In genomic region chr5:132059696-132060500, GRCh38 we compare ENCODE assay signal across 15 cellular contexts. TPM values are rescaled to one million over a fixed set of nuclear protein-coding genes. Genes with fewer than 3 reads are reported as not detected.
DNase-seq lines count a peak whose midpoint lies in the region; ATAC-seq and TF ChIP-seq lines count a peak whose summit lies in the region.
"Had no signal": no experiment of that assay in that cellular context is flagged by ENCODE, and none has a peak within 500 bp of the region (broad histone marks: within the 10 kb centered on the region; RNA-seq: fewer than 3 reads in every experiment).

No MANE protein-coding gene starts in this region.

- peaks cover 0 to 12% (median 0%) of the 10 kb centered on the region in 11 experiments; a peak in 2 of 22 replicates for H4K20me1 ChIP-seq in BLaER1 treated with 17β-estradiol and CSF1 and Interleukin-3, amounts not matched to agents 10 nM and 100 nM
- H4K20me1 ChIP-seq in PC-3 (ENCODE audit: low read length) = no peaks in the 10 kb centered on the region

- POLR2A ChIA-PET in CD4-positive, alpha-beta memory T cell (lab: Charles Lee; ENCODE audit: partially characterized antibody) = no interaction called here
- POLR2A ChIA-PET in PC-3 (lab: Charles Lee; ENCODE audit: unreplicated experiment) = no interaction called here

- H3K9me3 ChIP-seq in BLaER1 treated with 17β-estradiol and CSF1 and Interleukin-3, amounts not matched to agents 10 nM and 100 nM (replicated peaks in 1 of 11) = no peaks in the 10 kb centered on the region
- H3K9me3 ChIP-seq in CD4-positive, alpha-beta memory T cell (ENCODE audit: control insufficient read depth in 1 of 2, low read length in 2 of 2) = no peaks in the 10 kb centered on the region
- H3K9me3 ChIP-seq in PC-3 (ENCODE audit: low read length) = no peaks in the 10 kb centered on the region
- H3K9me3 ChIP-seq: MG63, SJCRH30 had no signal

- H3K27me3 Mint-ChIP-seq in CD4-positive, alpha-beta memory T cell = no peaks in the 10 kb centered on the region
- H3K27me3 Mint-ChIP-seq in activated T-helper 2 cell treated with anti-CD3 and anti-CD28 coated beads, Interferon-gamma antibody, Interleukin-2, Interleukin-4, amounts not matched to agents 10 μg/mL and 5 μg/mL and 100 μg/mL, durations not matched to agents 14 hours and 24 hours and 36 hours (ENCODE audit: low read depth) = no peaks in the 10 kb centered on the region

- H3K27ac ChIP-seq in BLaER1 treated with 17β-estradiol and CSF1 and Interleukin-3, amounts not matched to agents 10 nM and 100 nM = peak overlapping the region in 5 of 11 experiments; percentile 18 to 87 (median 73); a peak in 9 of 22 replicates
- H3K27ac ChIP-seq in CD4-positive, alpha-beta memory T cell (ENCODE audit: low read depth, low read length) = no peak overlapping the region
- H3K27ac ChIP-seq in PC-3 (ENCODE audit: low read length) = no peak overlapping the region
- H3K27ac ChIP-seq: SJCRH30 had no signal

- no TSS peak for BruUV-seq in PC-3 (replicated peaks; lab: Mats Ljungman, UMichigan)

- H3K4me3 Mint-ChIP-seq in CD4-positive, alpha-beta memory T cell = peak overlapping the region in 1 of 8 donors; percentile 18
- peak overlapping the region; percentile 23 for H3K4me3 Mint-ChIP-seq in activated T-helper 2 cell treated with anti-CD3 and anti-CD28 coated beads, Interferon-gamma antibody, Interleukin-2, Interleukin-4, amounts not matched to agents 10 μg/mL and 5 μg/mL and 100 μg/mL, durations not matched to agents 14 hours and 24 hours and 36 hours (ENCODE audit: low read depth)

- CTCF ChIA-PET in CD4-positive, alpha-beta memory T cell (lab: Charles Lee; ENCODE audit: partially characterized antibody) = interaction anchor here (1.3 to 8.0 kb wide), 5 partner anchors 34 to 471 kb away, joined by 3 to 97 read pairs (median 15); partner anchors contain the start of gene ACSL6
- CTCF ChIA-PET in PC-3 (lab: Charles Lee) = no interaction called here

- H3K79me2 ChIP-seq in PC-3 (ENCODE audit: low read length) = no peaks in the 10 kb centered on the region

- peak overlapping the region; percentile 13 to 92 (median 83); a peak in 19 of 22 replicates for H3K4me2 ChIP-seq in BLaER1 treated with 17β-estradiol and CSF1 and Interleukin-3, amounts not matched to agents 10 nM and 100 nM
- no peak overlapping the region for H3K4me2 ChIP-seq in PC-3 (ENCODE audit: low read length)

- peaks cover 37 to 80% (median 61%) of the 10 kb centered on the region in 4 donors for H3K4me1 Mint-ChIP-seq in CD4-positive, alpha-beta memory T cell
- peaks cover 66% of the 10 kb centered on the region for H3K4me1 Mint-ChIP-seq in activated T-helper 2 cell treated with anti-CD3 and anti-CD28 coated beads, Interferon-gamma antibody, Interleukin-2, Interleukin-4, amounts not matched to agents 10 μg/mL and 5 μg/mL and 100 μg/mL, durations not matched to agents 14 hours and 24 hours and 36 hours (ENCODE audit: low read depth)

- H2AFZ ChIP-seq in PC-3 (ENCODE audit: low read length) = no peak overlapping the region

- H3F3A ChIP-seq in PC-3 (ENCODE audit: low read length, unreplicated experiment) = no peaks in the 10 kb centered on the region

- no peak for TF ChIP-seq CTCF in omental fat pad (IDR thresholded peaks at IDR 0.05)
- no peak for TF ChIP-seq CTCF in PC-3 (conservative IDR thresholded peaks at IDR 0.05; ENCODE audit: low read depth, low read length)

- DNase-seq in CD4-positive, alpha-beta memory T cell = no peak
- DNase-seq in activated T-helper 2 cell treated with anti-CD3 and anti-CD28 coated beads, Interferon-gamma antibody, Interleukin-2, Interleukin-4, amounts not matched to agents 10 μg/mL and 5 μg/mL and 100 μg/mL, durations not matched to agents 14 hours and 24 hours and 36 hours (ENCODE audit: low spot score) = no peak
- DNase-seq in omental fat pad (ENCODE audit: low spot score) = peak; percentile 11
- DNase-seq in foreskin melanocyte = no peak
- no peak for DNase-seq in HK-2 (ENCODE audit: unreplicated experiment)
- DNase-seq in PC-3 = no peak
- DNase-seq: MG63; NCI-H2029 treated with DMSO at 0.1 percent for 48 hours; stimulated activated CD4-positive, alpha-beta T cell treated with anti-CD3 and anti-CD28 coated beads, Interleukin-1b, Interleukin-23, amount 100 ng/mL, for 48 hours had no signal

- peak overlapping the region in 1 of 10 experiments; percentile 20; a peak in 1 of 20 replicates for H3K4me3 ChIP-seq in BLaER1 treated with 17β-estradiol and CSF1 and Interleukin-3, amounts not matched to agents 10 nM and 100 nM
- no peak overlapping the region for H3K4me3 ChIP-seq in CD4-positive, alpha-beta memory T cell (ENCODE audit: low read length in 2 of 2)
- H3K4me3 ChIP-seq in PC-3 (ENCODE audit: low read length) = no peak overlapping the region
- H3K4me3 ChIP-seq: MG63, SJCRH30 had no signal

- H3K27me3 ChIP-seq in BLaER1 treated with 17β-estradiol and CSF1 and Interleukin-3, amounts not matched to agents 10 nM and 100 nM = peaks cover 0 to 34% (median 0%) of the 10 kb centered on the region in 11 experiments; a peak in 2 of 22 replicates
- H3K27me3 ChIP-seq in CD4-positive, alpha-beta memory T cell (ENCODE audit: insufficient read depth, low read length) = no peaks in the 10 kb centered on the region
- no peaks in the 10 kb centered on the region for H3K27me3 ChIP-seq in PC-3 (ENCODE audit: low read length)
- H3K27me3 ChIP-seq: MG63, SJCRH30 had no signal

- ATAC-seq in omental fat pad (ENCODE audit: low FRiP score) = no peak
- no peak for ATAC-seq in PC-3

- H3K27ac Mint-ChIP-seq in CD4-positive, alpha-beta memory T cell = peak overlapping the region in 6 of 7 donors; percentile 17 to 99 (median 82)
- H3K27ac Mint-ChIP-seq in activated T-helper 2 cell treated with anti-CD3 and anti-CD28 coated beads, Interferon-gamma antibody, Interleukin-2, Interleukin-4, amounts not matched to agents 10 μg/mL and 5 μg/mL and 100 μg/mL, durations not matched to agents 14 hours and 24 hours and 36 hours = peak overlapping the region; percentile 73

- intact Hi-C loops in CD4-positive, alpha-beta memory T cell (cut with micrococcal nuclease) = loop anchor here (10.0 kb wide), 1 partner anchor 325 kb away; no protein-coding TSS in a partner anchor
- intact Hi-C loops in activated T-helper 2 cell treated with anti-CD3 and anti-CD28 coated beads, Interferon-gamma antibody, Interleukin-2, Interleukin-4, amounts not matched to agents 10 μg/mL and 5 μg/mL and 100 μg/mL, durations not matched to agents 14 hours and 24 hours and 36 hours (cut with micrococcal nuclease) = loop anchor here (5.0 to 10.0 kb wide), 2 partner anchors 265 to 313 kb away; partner anchors contain the start of gene FNIP1
- intact Hi-C loops in PC-3 (cut with micrococcal nuclease) = loop anchor here (5.0 kb wide), 1 partner anchor 638 kb away; no protein-coding TSS in a partner anchor

- H3K36me3 Mint-ChIP-seq in CD4-positive, alpha-beta memory T cell = peaks cover 0 to 3% of the 10 kb centered on the region in 2 donors
- H3K36me3 Mint-ChIP-seq in activated T-helper 2 cell treated with anti-CD3 and anti-CD28 coated beads, Interferon-gamma antibody, Interleukin-2, Interleukin-4, amounts not matched to agents 10 μg/mL and 5 μg/mL and 100 μg/mL, durations not matched to agents 14 hours and 24 hours and 36 hours (ENCODE audit: low read depth) = no peaks in the 10 kb centered on the region

- peaks cover 0 to 2% (median 0%) of the 10 kb centered on the region in 8 donors for H3K9me3 Mint-ChIP-seq in CD4-positive, alpha-beta memory T cell
- H3K9me3 Mint-ChIP-seq in activated T-helper 2 cell treated with anti-CD3 and anti-CD28 coated beads, Interferon-gamma antibody, Interleukin-2, Interleukin-4, amounts not matched to agents 10 μg/mL and 5 μg/mL and 100 μg/mL, durations not matched to agents 14 hours and 24 hours and 36 hours = no peaks in the 10 kb centered on the region

- H3K9ac ChIP-seq in BLaER1 treated with 17β-estradiol and CSF1 and Interleukin-3, amounts not matched to agents 10 nM and 100 nM = peak overlapping the region in 5 of 11 experiments; percentile 18 to 74 (median 51); a peak in 9 of 22 replicates
- no peak overlapping the region for H3K9ac ChIP-seq in PC-3 (ENCODE audit: low read length)

- H3K4me1 ChIP-seq in BLaER1 treated with 17β-estradiol and CSF1 and Interleukin-3, amounts not matched to agents 10 nM and 100 nM = peaks cover 20 to 73% (median 55%) of the 10 kb centered on the region in 10 experiments
- peaks cover 65% of the 10 kb centered on the region for H3K4me1 ChIP-seq in CD4-positive, alpha-beta memory T cell (ENCODE audit: insufficient read depth, low read length)
- H3K4me1 ChIP-seq in PC-3 (ENCODE audit: insufficient read depth, low read length) = peaks cover 1% of the 10 kb centered on the region

- no peaks in the 10 kb centered on the region for H3K36me3 ChIP-seq in BLaER1 treated with 17β-estradiol and CSF1 and Interleukin-3, amounts not matched to agents 10 nM and 100 nM
- H3K36me3 ChIP-seq in CD4-positive, alpha-beta memory T cell (ENCODE audit: insufficient read depth, low read length) = no peaks in the 10 kb centered on the region
- no peaks in the 10 kb centered on the region for H3K36me3 ChIP-seq in PC-3 (ENCODE audit: low read depth, low read length)
- H3K36me3 ChIP-seq: MG63, SJCRH30 had no signal

- H3K9me2 ChIP-seq in PC-3 (replicated peaks; ENCODE audit: low read length) = no peaks in the 10 kb centered on the region

RNA-seq across cellular contexts. Expression of gene IL3, which starts 0.6 kb away (rescaled TPM):
- total RNA-seq in CD4-positive, alpha-beta memory T cell = not detected
- not detected for polyA plus RNA-seq in CD4-positive, alpha-beta memory T cell
- total RNA-seq in activated T-helper 2 cell treated with anti-CD3 and anti-CD28 coated beads, Interferon-gamma antibody, Interleukin-2, Interleukin-4, amounts not matched to agents 10 μg/mL and 5 μg/mL and 100 μg/mL, durations not matched to agents 14 hours and 24 hours and 36 hours = 140 and 142 TPM in 2 replicates
- not detected for total RNA-seq in omental fat pad
- not detected in 2 replicates for total RNA-seq in PC-3 (2014; rRNA removed)
- total RNA-seq: bronchial epithelial cell, glomerular endothelial cell, kidney epithelial cell, pulmonary artery endothelial cell, SJCRH30 had no signal

RNA-seq across cellular contexts. Expression of gene CSF2, which starts 13.7 kb away (rescaled TPM):
- not detected for total RNA-seq in CD4-positive, alpha-beta memory T cell
- under 1 TPM in 1 of 2 donors, not detected in 1; 0.77 TPM for polyA plus RNA-seq in CD4-positive, alpha-beta memory T cell
- 764 and 772 TPM in 2 replicates for total RNA-seq in activated T-helper 2 cell treated with anti-CD3 and anti-CD28 coated beads, Interferon-gamma antibody, Interleukin-2, Interleukin-4, amounts not matched to agents 10 μg/mL and 5 μg/mL and 100 μg/mL, durations not matched to agents 14 hours and 24 hours and 36 hours
- total RNA-seq in omental fat pad (not detected), PC-3 (2014; rRNA removed) (69.9 and 93.6 TPM in 2 replicates)
- total RNA-seq: bronchial epithelial cell, pulmonary artery endothelial cell, SJCRH30 had no signal

RNA-seq across cellular contexts. Expression of gene ACSL6, which starts 48.4 kb away (rescaled TPM):
- 10 to 100 TPM; 50.4 to 51.7 TPM for total RNA-seq in CD4-positive, alpha-beta memory T cell
- 10 to 100 TPM; 11.1 to 18.4 TPM for polyA plus RNA-seq in CD4-positive, alpha-beta memory T cell
- 27.7 and 34.0 TPM in 2 replicates for total RNA-seq in activated T-helper 2 cell treated with anti-CD3 and anti-CD28 coated beads, Interferon-gamma antibody, Interleukin-2, Interleukin-4, amounts not matched to agents 10 μg/mL and 5 μg/mL and 100 μg/mL, durations not matched to agents 14 hours and 24 hours and 36 hours
- 1 to 10 TPM in 2 of 4 donors, under 1 TPM in 1, not detected in 1; 0.75 to 1.4 (median 1.0) TPM for total RNA-seq in omental fat pad
- total RNA-seq in PC-3 (2014; rRNA removed) = 0.15 and 0.35 TPM in 2 replicates
- total RNA-seq: glomerular endothelial cell, pulmonary artery endothelial cell, SJCRH30 had no signal

Comparison
In these comparisons a context has a peak if more than half of its experiments do, and no peak if none do; other contexts are left out.
1. RNA of gene IL3, which starts 0.6 kb away (total RNA-seq): 140 to 142 TPM in activated T-helper 2 cell treated with anti-CD3 and anti-CD28 coated beads, Interferon-gamma antibody, Interleukin-2, Interleukin-4, amounts not matched to agents 10 μg/mL and 5 μg/mL and 100 μg/mL, durations not matched to agents 14 hours and 24 hours and 36 hours; not detected in CD4-positive, alpha-beta memory T cell, not detected in omental fat pad and not detected in PC-3; every median in the first group is over 100 times any median in the second.
2. RNA of gene CSF2, which starts 13.7 kb away (total RNA-seq): 764 to 772 TPM in activated T-helper 2 cell treated with anti-CD3 and anti-CD28 coated beads, Interferon-gamma antibody, Interleukin-2, Interleukin-4, amounts not matched to agents 10 μg/mL and 5 μg/mL and 100 μg/mL, durations not matched to agents 14 hours and 24 hours and 36 hours and 69.9 to 93.6 TPM in PC-3; not detected in CD4-positive, alpha-beta memory T cell and not detected in omental fat pad; every median in the first group is over 10 times any median in the second.
3. RNA of gene ACSL6, which starts 48.4 kb away (total RNA-seq): 50.4 to 51.7 TPM in CD4-positive, alpha-beta memory T cell and 27.7 to 34.0 TPM in activated T-helper 2 cell treated with anti-CD3 and anti-CD28 coated beads, Interferon-gamma antibody, Interleukin-2, Interleukin-4, amounts not matched to agents 10 μg/mL and 5 μg/mL and 100 μg/mL, durations not matched to agents 14 hours and 24 hours and 36 hours; 0.75 to 1.4 TPM in omental fat pad and 0.15 to 0.35 TPM in PC-3; every median in the first group is over 10 times any median in the second.